ENCODE assay signal across 2 cellular contexts in the genomic region with DNA sequence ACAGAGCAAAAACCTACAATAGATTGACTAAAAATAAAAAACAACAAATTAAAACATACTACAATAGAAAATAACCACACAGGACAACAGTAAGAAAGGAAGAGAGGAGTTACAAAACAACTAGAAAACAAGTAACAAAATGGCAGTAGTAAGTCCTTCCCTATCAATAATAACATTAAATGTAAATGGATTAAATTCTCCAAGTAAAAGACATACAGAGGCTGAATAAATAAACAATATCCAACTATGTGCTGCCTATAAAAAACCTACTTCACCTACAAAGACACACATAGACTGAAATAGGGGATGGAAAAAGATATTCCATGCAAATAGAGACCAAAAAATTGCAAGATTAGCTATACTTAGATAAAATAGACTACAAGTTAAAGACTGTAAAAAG.
TF ChIP-seq lines count a peak whose summit lies in the region.

No MANE protein-coding gene starts in this region.

TF ChIP-seq in HEK293, 187 proteins besides CTCF, POLR2A, EP300 and RAD21 (continued from another document):
- TF ChIP-seq BCL6B (tag by site-specific recombination; IDR thresholded peaks at IDR 0.05): no peak

TF ChIP-seq in K562, 482 proteins besides CTCF, POLR2A, EP300 and RAD21 (continued from another document):
- no peak for TF ChIP-seq MYBL2 (IDR thresholded peaks at IDR 0.05; ENCODE audit: low read depth)
- no peak for TF ChIP-seq MYBL2 (CRISPR knock-in tag; IDR thresholded peaks at IDR 0.05; ENCODE audit: borderline replicate concordance)
- TF ChIP-seq ZNF507 (tag; conservative IDR thresholded peaks at IDR 0.05): peak; percentile 99
- TF ChIP-seq EWSR1 (IDR thresholded peaks at IDR 0.05; ENCODE audit: borderline replicate concordance, low read depth, partially characterized antibody): no peak
- TF ChIP-seq, protein P1, sequence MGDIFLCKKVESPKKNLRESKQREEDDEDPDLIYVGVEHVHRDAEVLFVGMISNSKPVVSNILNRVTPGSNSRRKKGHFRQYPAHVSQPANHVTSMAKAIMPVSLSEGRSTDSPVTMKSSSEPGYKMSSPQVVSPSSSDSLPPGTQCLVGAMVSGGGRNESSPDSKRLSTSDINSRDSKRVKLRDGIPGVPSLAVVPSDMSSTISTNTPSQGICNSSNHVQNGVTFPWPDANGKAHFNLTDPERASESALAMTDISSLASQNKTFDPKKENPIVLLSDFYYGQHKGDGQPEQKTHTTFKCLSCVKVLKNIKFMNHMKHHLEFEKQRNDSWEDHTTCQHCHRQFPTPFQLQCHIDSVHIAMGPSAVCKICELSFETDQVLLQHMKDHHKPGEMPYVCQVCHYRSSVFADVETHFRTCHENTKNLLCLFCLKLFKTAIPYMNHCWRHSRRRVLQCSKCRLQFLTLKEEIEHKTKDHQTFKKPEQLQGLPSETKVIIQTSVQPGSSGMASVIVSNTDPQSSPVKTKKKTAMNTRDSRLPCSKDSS (IDR thresholded peaks at IDR 0.05; ENCODE audit: low read depth, partially characterized antibody): peak; percentile 43
- TF ChIP-seq, protein P2, sequence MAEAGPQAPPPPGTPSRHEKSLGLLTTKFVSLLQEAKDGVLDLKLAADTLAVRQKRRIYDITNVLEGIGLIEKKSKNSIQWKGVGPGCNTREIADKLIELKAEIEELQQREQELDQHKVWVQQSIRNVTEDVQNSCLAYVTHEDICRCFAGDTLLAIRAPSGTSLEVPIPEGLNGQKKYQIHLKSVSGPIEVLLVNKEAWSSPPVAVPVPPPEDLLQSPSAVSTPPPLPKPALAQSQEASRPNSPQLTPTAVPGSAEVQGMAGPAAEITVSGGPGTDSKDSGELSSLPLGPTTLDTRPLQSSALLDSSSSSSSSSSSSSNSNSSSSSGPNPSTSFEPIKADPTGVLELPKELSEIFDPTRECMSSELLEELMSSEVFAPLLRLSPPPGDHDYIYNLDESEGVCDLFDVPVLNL (CRISPR knock-in tag; IDR thresholded peaks at IDR 0.05; ENCODE audit: low read depth): no peak
- peak; percentile 28 for TF ChIP-seq RBM25 (IDR thresholded peaks at IDR 0.05; ENCODE audit: low read depth, low read length, severe bottlenecking)
- TF ChIP-seq PCBP2 (IDR thresholded peaks at IDR 0.05; ENCODE audit: low read depth, low read length, poor library complexity, severe bottlenecking): no peak
- TF ChIP-seq CSDE1 (IDR thresholded peaks at IDR 0.05): no peak
- TF ChIP-seq ZNF639 (CRISPR knock-in tag; conservative IDR thresholded peaks at IDR 0.05 in 1 of 2, IDR thresholded peaks at IDR 0.05 in 1 of 2): no peak
- TF ChIP-seq MTA3 (IDR thresholded peaks at IDR 0.05; ENCODE audit: borderline replicate concordance): no peak
- peak; percentile 92 for TF ChIP-seq ZNF354B (CRISPR knock-in tag; IDR thresholded peaks at IDR 0.05)
